Comparison of ENCODE assay signal across 19 cellular contexts in genomic region chr2:48092846-48093498, GRCh38.
DNase-seq lines count a peak whose midpoint lies in the region; ATAC-seq, FAIRE-seq and TF ChIP-seq lines count a peak whose summit lies in the region.
"Had no signal": no experiment of that assay in that cellular context is flagged by ENCODE, and none has a peak within 500 bp of the region (broad histone marks: within the 10 kb centered on the region; RNA-seq: fewer than 3 reads in every experiment).

No MANE protein-coding gene starts in this region.

- no peak for ATAC-seq in natural killer cell treated with Interleukin-12 subunit alpha and Interleukin-12 subunit beta and Interleukin-15 and Interleukin-18, amount 100 ng/mL, for 72 hours
- no peak for ATAC-seq in GM18498 (IDR thresholded peaks at IDR 0.05; ENCODE audit: unreplicated experiment)
- ATAC-seq: GM12878, SK-N-SH treated with all-trans-retinoic acid at 6 μM for 48 hours had no signal

- H3K36me3 ChIP-seq in GM23248 (ENCODE audit: low read depth) (no peaks in the 10 kb centered on the region), endothelial cell of umbilical vein (ENCODE audit: control insufficient read depth in 2 of 2, extremely low read depth in 1 of 2, insufficient read depth in 2 of 2, low read length in 2 of 2) (no peaks in the 10 kb centered on the region), uterus (no peaks in the 10 kb centered on the region)
- H3K36me3 ChIP-seq: BLaER1 treated with 17β-estradiol and CSF1 and Interleukin-3, amounts not matched to agents 10 nM and 100 nM; Peyer's patch had no signal

- no peak for TF ChIP-seq POLR2A in endothelial cell of umbilical vein (IDR thresholded peaks at IDR 0.05; ENCODE audit: low read depth, low read length)
- no peak for TF ChIP-seq POLR2A in uterus (IDR thresholded peaks at IDR 0.05)

- no peaks in the 10 kb centered on the region for H3K36me3 Mint-ChIP-seq in natural killer cell treated with Interleukin-12 subunit alpha and Interleukin-12 subunit beta and Interleukin-15 and Interleukin-18, amount 100 ng/mL, for 72 hours

- H3K4me2 ChIP-seq in GM23248 (ENCODE audit: unreplicated experiment) (no peak overlapping the region), endothelial cell of umbilical vein (ENCODE audit: insufficient read depth, low read length) (peak overlapping the region; percentile 41)
- H3K4me2 ChIP-seq: BLaER1 treated with 17β-estradiol and CSF1 and Interleukin-3, amounts not matched to agents 10 nM and 100 nM had no signal

- no peaks in the 10 kb centered on the region for H3K79me2 ChIP-seq in GM23248 (ENCODE audit: insufficient read depth)
- no peaks in the 10 kb centered on the region for H3K79me2 ChIP-seq in endothelial cell of umbilical vein (ENCODE audit: control insufficient read depth, insufficient read depth, low read length)

- FAIRE-seq in endothelial cell of umbilical vein (lab: Jason Lieb, UNC): no peak
- FAIRE-seq: GM12878 had no signal

- H3K4me3 Mint-ChIP-seq in natural killer cell treated with Interleukin-12 subunit alpha and Interleukin-12 subunit beta and Interleukin-15 and Interleukin-18, amount 100 ng/mL, for 72 hours: no peak overlapping the region

- no peak overlapping the region for H3K27ac ChIP-seq in GM23248
- no peak overlapping the region for H3K27ac ChIP-seq in endothelial cell of umbilical vein (ENCODE audit: insufficient read depth, low read depth, low read length)
- peak overlapping the region; percentile 36 to 60 for H3K27ac ChIP-seq in uterus
- H3K27ac ChIP-seq: BLaER1 treated with 17β-estradiol and CSF1 and Interleukin-3, amounts not matched to agents 10 nM and 100 nM; Peyer's patch had no signal

- WGBS in GM23248 (ENCODE audit: low coverage in 1 of 2, low lambda C conversion rate in 2 of 2, missing lambda C conversion rate in 2 of 2), 2 experiments: 55 to 68% methylated on average over 1 of the region's 1 CpG

- no peaks in the 10 kb centered on the region for H3F3A ChIP-seq in GM23248 (ENCODE audit: insufficient read depth)

- H3K9ac ChIP-seq in GM23248 (no peak overlapping the region), endothelial cell of umbilical vein (replicated peaks; ENCODE audit: extremely low read depth, insufficient read depth, low read length) (no peak overlapping the region)
- H3K9ac ChIP-seq: BLaER1 treated with 17β-estradiol and CSF1 and Interleukin-3, amounts not matched to agents 10 nM and 100 nM had no signal

- BruUV-seq in endothelial cell of umbilical vein (replicated peaks; lab: Mats Ljungman, UMichigan): no TSS peak

- H3K27me3 Mint-ChIP-seq in natural killer cell treated with Interleukin-12 subunit alpha and Interleukin-12 subunit beta and Interleukin-15 and Interleukin-18, amount 100 ng/mL, for 72 hours: peaks cover 17 to 24% of the 10 kb centered on the region in 2 donors

- H3K27ac Mint-ChIP-seq in natural killer cell treated with Interleukin-12 subunit alpha and Interleukin-12 subunit beta and Interleukin-15 and Interleukin-18, amount 100 ng/mL, for 72 hours: no peak overlapping the region

- H3K9me1 ChIP-seq in endothelial cell of umbilical vein (replicated peaks; ENCODE audit: control insufficient read depth, extremely low read depth, insufficient read depth, low read length): no peaks in the 10 kb centered on the region

- in situ Hi-C loops in GM23248 (cut with MboI): no loop called here

- H3K4me1 Mint-ChIP-seq in natural killer cell treated with Interleukin-12 subunit alpha and Interleukin-12 subunit beta and Interleukin-15 and Interleukin-18, amount 100 ng/mL, for 72 hours (ENCODE audit: low read depth in 2 of 2): no peaks in the 10 kb centered on the region

- CTCF ChIA-PET in endothelial cell of umbilical vein (lab: Charles Lee): interaction anchor here (2.1 kb wide), 1 partner anchor 14 kb away, joined by 10 read pairs; no protein-coding TSS in a partner anchor

- POLR2A ChIA-PET in endothelial cell of umbilical vein (lab: Charles Lee): no interaction called here

- H3K4me1 ChIP-seq in GM23248 (ENCODE audit: insufficient read depth) (peaks cover 7% of the 10 kb centered on the region; the same call in 1 of the 2 replicates), endothelial cell of umbilical vein (ENCODE audit: control insufficient read depth, extremely low read depth, insufficient read depth, low read length) (peaks cover 14% of the 10 kb centered on the region), uterus (peaks cover 0 to 12% of the 10 kb centered on the region in 2 donors)
- H3K4me1 ChIP-seq: BLaER1 treated with 17β-estradiol and CSF1 and Interleukin-3, amounts not matched to agents 10 nM and 100 nM; Peyer's patch had no signal

- H3K4me3 ChIP-seq in GM23248 (no peak overlapping the region), endothelial cell of umbilical vein (replicated peaks in 1 of 3; ENCODE audit: insufficient read depth in 1 of 3, low read depth in 1 of 3, low read length in 3 of 3) (no peak overlapping the region), uterus (no peak overlapping the region)
- H3K4me3 ChIP-seq: BLaER1 treated with 17β-estradiol and CSF1 and Interleukin-3, amounts not matched to agents 10 nM and 100 nM; GM12878; Peyer's patch had no signal

- no peaks in the 10 kb centered on the region for H3K9me2 ChIP-seq in GM23248 (ENCODE audit: insufficient read depth)

- H3K27me3 ChIP-seq in GM23248 (replicated peaks; ENCODE audit: insufficient read depth): no peaks in the 10 kb centered on the region
- H3K27me3 ChIP-seq in endothelial cell of umbilical vein (ENCODE audit: control insufficient read depth in 2 of 2, insufficient read depth in 2 of 2, low read length in 2 of 2): no peaks in the 10 kb centered on the region
- H3K27me3 ChIP-seq in uterus: no peaks in the 10 kb centered on the region
- H3K27me3 ChIP-seq: BLaER1 treated with 17β-estradiol and CSF1 and Interleukin-3, amounts not matched to agents 10 nM and 100 nM; Peyer's patch had no signal

- H3K9me3 ChIP-seq in GM23248 (ENCODE audit: low read depth): peaks cover 9% of the 10 kb centered on the region
- no peaks in the 10 kb centered on the region for H3K9me3 ChIP-seq in endothelial cell of umbilical vein (replicated peaks; ENCODE audit: control insufficient read depth, insufficient read depth, low read length)
- no peaks in the 10 kb centered on the region for H3K9me3 ChIP-seq in uterus
- H3K9me3 ChIP-seq: Peyer's patch had no signal

- TF ChIP-seq CTCF in endothelial cell of umbilical vein (IDR thresholded peaks at IDR 0.05; ENCODE audit: extremely low read depth in 1 of 2, insufficient read depth in 1 of 2, low read depth in 1 of 2, low read length in 2 of 2) (no peak), uterus (IDR thresholded peaks at IDR 0.05) (no peak)

- dilution Hi-C loops in endothelial cell of umbilical vein (cut with MboI; ENCODE audit: extremely low pct_ligation_motif_present, low sequenced_read_pairs): no loop called here

- intact Hi-C loops in endothelial cell of umbilical vein (cut with micrococcal nuclease): no loop called here
- intact Hi-C loops in uterus (cut with DNase I; ENCODE audit: low total_unique reads): no loop called here

- H3K9me3 Mint-ChIP-seq in natural killer cell treated with Interleukin-12 subunit alpha and Interleukin-12 subunit beta and Interleukin-15 and Interleukin-18, amount 100 ng/mL, for 72 hours: no peaks in the 10 kb centered on the region

- DNase-seq in GM23248: peak; percentile 50
- no peak for DNase-seq in endothelial cell of umbilical vein (ENCODE audit: low read depth, low spot score)
- peak; percentile 29 to 55 for DNase-seq in lung microvascular endothelial cell (ENCODE audit: low read depth in 2 of 2)
- DNase-seq in uterus: peak; percentile 18 to 49
- DNase-seq in iPS-NIHi11 (ENCODE audit: low spot score): no peak
- no peak for DNase-seq in natural killer cell treated with Interleukin-12 subunit alpha and Interleukin-12 subunit beta and Interleukin-15 and Interleukin-18, amount 100 ng/mL, for 72 hours (ENCODE audit: low spot score)
- DNase-seq: DMS 273 treated with DMSO at 0.1 percent for 48 hours, GOT3, MM.1S, NCI-H1105, NCI-H187, NCI-H446 treated with DMSO at 0.1 percent for 48 hours, NCI-H82, Peyer's patch, SHP77 had no signal

- no peaks in the 10 kb centered on the region for H4K20me1 ChIP-seq in GM23248 (ENCODE audit: insufficient read depth)
- no peaks in the 10 kb centered on the region for H4K20me1 ChIP-seq in endothelial cell of umbilical vein (replicated peaks; ENCODE audit: control insufficient read depth, extremely low read depth, insufficient read depth, low read length)
- H4K20me1 ChIP-seq: BLaER1 treated with 17β-estradiol and CSF1 and Interleukin-3, amounts not matched to agents 10 nM and 100 nM had no signal

- H2AFZ ChIP-seq in GM23248 (peak overlapping the region; percentile 59), endothelial cell of umbilical vein (ENCODE audit: low read depth, low read length) (peak overlapping the region; percentile 85)

TF ChIP-seq in endothelial cell of umbilical vein, 7 proteins besides CTCF, POLR2A, EP300 and RAD21:
- TF ChIP-seq JUN (IDR thresholded peaks at IDR 0.05; ENCODE audit: borderline replicate concordance, insufficient read depth, insufficient read length, low read depth) (no peak), POLR2AphosphoS5 (IDR thresholded peaks at IDR 0.05; ENCODE audit: insufficient read depth, low read depth, low read length) (no peak), MYC (IDR thresholded peaks at IDR 0.05; ENCODE audit: low read depth, low read length) (no peak), FOS (IDR thresholded peaks at IDR 0.05; ENCODE audit: borderline replicate concordance, insufficient read depth, low read length) (peak; percentile 23)

Comparison
In these comparisons a context has a peak if more than half of its experiments do, and no peak if none do; other contexts are left out.
1. DNase-seq: peak in GM23248 (single experiment), lung microvascular endothelial cell (2 of 2) and uterus (2 of 2); none in endothelial cell of umbilical vein (single experiment), iPS-NIHi11 (single experiment) and natural killer cell treated with Interleukin-12 subunit alpha and Interleukin-12 subunit beta and Interleukin-15 and Interleukin-18, amount 100 ng/mL, for 72 hours (single experiment).
2. H3K27ac ChIP-seq: peak in uterus (2 of 2); none in GM23248 (single experiment) and endothelial cell of umbilical vein (single experiment).